17 cellular contexts compared by ENCODE assay signal in the genomic region with DNA sequence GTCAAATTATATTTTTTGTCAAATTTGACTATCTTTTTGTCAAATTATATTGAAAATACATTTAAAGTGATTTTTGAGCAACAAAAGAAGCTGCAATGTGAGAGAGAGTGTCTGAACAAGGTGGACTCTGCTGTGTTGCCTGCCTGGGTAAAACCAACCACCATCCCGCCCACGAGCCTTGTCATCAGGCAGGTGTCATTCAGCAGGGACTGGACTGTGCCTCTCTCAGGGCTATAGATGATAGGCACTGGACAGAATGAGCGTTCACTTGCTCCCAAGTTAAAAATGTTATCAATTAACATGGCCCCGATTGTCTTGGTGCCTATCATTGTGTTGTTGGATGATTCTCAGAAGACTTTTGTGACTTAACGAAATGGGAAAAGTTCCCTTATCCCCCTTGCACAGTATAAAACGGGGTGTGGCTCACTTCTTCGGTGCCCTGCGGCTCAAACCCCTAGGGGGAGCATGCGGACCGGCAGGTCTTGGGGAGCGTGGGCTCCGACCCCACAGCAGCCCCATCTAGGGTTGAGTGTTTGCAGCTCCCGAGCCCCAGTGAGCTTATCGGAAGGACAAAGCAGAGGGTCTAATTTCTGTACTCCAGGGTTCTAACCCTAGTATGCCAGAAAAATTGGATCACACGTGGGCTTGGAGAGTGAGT. TPM values are rescaled to one million over a fixed set of nuclear protein-coding genes. Genes with fewer than 3 reads are reported as not detected.
DNase-seq lines count a peak whose midpoint lies in the region; ATAC-seq, FAIRE-seq and TF ChIP-seq lines count a peak whose summit lies in the region.
"Had no signal": no experiment of that assay in that cellular context is flagged by ENCODE, and none has a peak within 500 bp of the region (broad histone marks: within the 10 kb centered on the region; RNA-seq: fewer than 3 reads in every experiment).

No MANE protein-coding gene starts in this region.

- H3K9me3 ChIP-seq in HepG2 (ENCODE audit: low read length) (no peaks in the 10 kb centered on the region), right lobe of liver (no peaks in the 10 kb centered on the region), Loucy (ENCODE audit: insufficient read depth, low read depth, low read length) (no peaks in the 10 kb centered on the region), left lung (no peaks in the 10 kb centered on the region), gastrocnemius medialis (no peaks in the 10 kb centered on the region)
- H3K9me3 ChIP-seq: Caco-2 had no signal

- 47% methylated on average over 14 of the region's 15 CpGs for WGBS in HepG2 (ENCODE audit: low lambda C conversion rate)
- WGBS in right lobe of liver (ENCODE audit: insufficient coverage, low coverage, low lambda C conversion rate, missing lambda C conversion rate): 75% methylated on average over 9 of the region's 15 CpGs

- intact Hi-C loops in HepG2 (cut with micrococcal nuclease; ENCODE audit: unreplicated experiment) (no loop called here), right lobe of liver (cut with DNase I) (no loop called here), left lung (cut with DNase I) (no loop called here), gastrocnemius medialis (cut with DNase I; ENCODE audit: low total_unique reads) (no loop called here)

- no peak overlapping the region for H3K4me2 ChIP-seq in HepG2 (ENCODE audit: low read depth, low read length)
- H3K4me2 ChIP-seq in Loucy (ENCODE audit: low read depth, low read length, poor library complexity, severe bottlenecking): no peak overlapping the region

- H3K36me3 ChIP-seq in HepG2 (replicated peaks in 1 of 2; ENCODE audit: control insufficient read depth in 1 of 2, insufficient read depth in 2 of 2, low read length in 2 of 2): no peaks in the 10 kb centered on the region
- H3K36me3 ChIP-seq in right lobe of liver: no peaks in the 10 kb centered on the region
- no peaks in the 10 kb centered on the region for H3K36me3 ChIP-seq in Loucy (ENCODE audit: insufficient read depth, low read length)
- H3K36me3 ChIP-seq in brain microvascular endothelial cell (replicated peaks): no peaks in the 10 kb centered on the region
- H3K36me3 ChIP-seq in left lung: no peaks in the 10 kb centered on the region
- no peaks in the 10 kb centered on the region for H3K36me3 ChIP-seq in gastrocnemius medialis

- no peak for TF ChIP-seq CTCF in HepG2 (CRISPR knock-in tag; IDR thresholded peaks at IDR 0.05)
- no peak for TF ChIP-seq CTCF in right lobe of liver (IDR thresholded peaks at IDR 0.05)
- peak; percentile 32 for TF ChIP-seq CTCF in Loucy (conservative IDR thresholded peaks at IDR 0.05; ENCODE audit: low read length)
- peak; percentile 20 for TF ChIP-seq CTCF in brain microvascular endothelial cell (IDR thresholded peaks at IDR 0.05; ENCODE audit: low read depth, low read length, missing control alignments)
- TF ChIP-seq CTCF in left lung (IDR thresholded peaks at IDR 0.05): no peak
- no peak for TF ChIP-seq CTCF in gastrocnemius medialis (IDR thresholded peaks at IDR 0.05 in 4 of 5, conservative IDR thresholded peaks at IDR 0.05 in 1 of 5)

- no peak for TF ChIP-seq EP300 in HepG2 (IDR thresholded peaks at IDR 0.05; ENCODE audit: low read depth in 2 of 2, low read length in 2 of 2)
- TF ChIP-seq EP300 in HepG2 (CRISPR knock-in tag; IDR thresholded peaks at IDR 0.05; ENCODE audit: borderline replicate concordance): no peak

- H4K20me1 ChIP-seq in HepG2 (ENCODE audit: insufficient read depth, low read length) (no peaks in the 10 kb centered on the region), Loucy (ENCODE audit: insufficient read depth, low read length, poor library complexity, severe bottlenecking) (no peaks in the 10 kb centered on the region)

- BruUV-seq in HepG2 (replicated peaks; lab: Mats Ljungman, UMichigan): no TSS peak

- POLR2A ChIA-PET in HepG2 (lab: Yijun Ruan, JAX): no interaction called here

- no peak for FAIRE-seq in HepG2 (lab: Jason Lieb, UNC)

- no peaks in the 10 kb centered on the region for H3F3A ChIP-seq in Loucy (ENCODE audit: low read depth)

- no peak overlapping the region for H3K9ac ChIP-seq in HepG2 (ENCODE audit: insufficient read depth, low read depth, low read length)
- H3K9ac ChIP-seq in Loucy (ENCODE audit: low read depth, low read length, poor library complexity, severe bottlenecking): no peak overlapping the region

- H3K79me2 ChIP-seq in HepG2 (ENCODE audit: insufficient read depth, low read length) (no peaks in the 10 kb centered on the region), Loucy (ENCODE audit: insufficient read depth, low read length) (no peaks in the 10 kb centered on the region)

- H3K9me2 ChIP-seq in Loucy (replicated peaks; ENCODE audit: low read depth, low read length): no peaks in the 10 kb centered on the region

- CTCF ChIA-PET in HepG2 (lab: Yijun Ruan, JAX; ENCODE audit: low intra/inter-chr PET ratio, low total read pairs): no interaction called here

- TF ChIP-seq RAD21 in HepG2 (CRISPR knock-in tag; IDR thresholded peaks at IDR 0.05): no peak

- in situ Hi-C loops in HepG2 (cut with HindIII; ENCODE audit: extremely low pct_ligation_motif_present, low pct_unique_long_range_greater_than_20kb): no loop called here
- in situ Hi-C loops in brain microvascular endothelial cell (cut with HindIII; ENCODE audit: low pct_ligation_motif_present, low sequenced_read_pairs): no loop called here
- in situ Hi-C loops in gastrocnemius medialis (cut with MboI; ENCODE audit: low sequenced_read_pairs in 4 of 4): no loop called here

- no peak overlapping the region for H2AFZ ChIP-seq in HepG2 (ENCODE audit: low read length)
- H2AFZ ChIP-seq in Loucy (ENCODE audit: low read length): no peak overlapping the region

- ATAC-seq in HepG2: peak; percentile 54; the same call in 2 of the 3 replicates
- ATAC-seq in right lobe of liver: no peak
- no peak for ATAC-seq in HG03457 (IDR thresholded peaks at IDR 0.05; ENCODE audit: unreplicated experiment)
- no peak for ATAC-seq in left lung
- ATAC-seq in gastrocnemius medialis: no peak
- ATAC-seq: T-helper 17 cell had no signal

- H3K4me3 ChIP-seq in HepG2 (replicated peaks in 1 of 3; ENCODE audit: insufficient read depth in 1 of 3, low read depth in 2 of 3, low read length in 3 of 3) (no peak overlapping the region), right lobe of liver (no peak overlapping the region), Loucy (ENCODE audit: low read length, poor library complexity, severe bottlenecking) (no peak overlapping the region), brain microvascular endothelial cell (ENCODE audit: low read depth, low read length) (no peak overlapping the region), left lung (no peak overlapping the region), gastrocnemius medialis (no peak overlapping the region)
- H3K4me3 ChIP-seq: SK-N-MC had no signal

- DNase-seq in HepG2 (ENCODE audit: low spot score) (no peak), right lobe of liver (no peak), brain microvascular endothelial cell (no peak), left lung (no peak), foreskin melanocyte (no peak), gastrocnemius medialis (no peak)
- DNase-seq: Caco-2, DMS53, NCI-H1694, NCI-H69, T-helper 17 cell had no signal

- H3K4me1 ChIP-seq in HepG2 (ENCODE audit: insufficient read depth, low read length) (no peaks in the 10 kb centered on the region), right lobe of liver (no peaks in the 10 kb centered on the region), Loucy (ENCODE audit: insufficient read depth, low read length, poor library complexity, severe bottlenecking) (no peaks in the 10 kb centered on the region), left lung (no peaks in the 10 kb centered on the region), gastrocnemius medialis (no peaks in the 10 kb centered on the region)
- H3K4me1 ChIP-seq: Caco-2 had no signal

- no peak overlapping the region for H3K27ac ChIP-seq in HepG2 (ENCODE audit: extremely low read length, insufficient read depth, low read length)
- H3K27ac ChIP-seq in right lobe of liver: no peak overlapping the region
- no peak overlapping the region for H3K27ac ChIP-seq in brain microvascular endothelial cell
- H3K27ac ChIP-seq in left lung: no peak overlapping the region
- no peak overlapping the region for H3K27ac ChIP-seq in gastrocnemius medialis
- H3K27ac ChIP-seq: SK-N-MC had no signal

- TF ChIP-seq POLR2A in HepG2 (IDR thresholded peaks at IDR 0.05; ENCODE audit: insufficient read depth in 1 of 2, low read depth in 2 of 2, low read length in 2 of 2) (no peak), right lobe of liver (IDR thresholded peaks at IDR 0.05) (no peak), gastrocnemius medialis (IDR thresholded peaks at IDR 0.05) (no peak)

- H3K27me3 ChIP-seq in HepG2 (ENCODE audit: control insufficient read depth in 1 of 2, insufficient read depth in 2 of 2, low read length in 2 of 2): no peaks in the 10 kb centered on the region
- no peaks in the 10 kb centered on the region for H3K27me3 ChIP-seq in right lobe of liver
- no peaks in the 10 kb centered on the region for H3K27me3 ChIP-seq in Loucy (ENCODE audit: insufficient read depth, low read length, poor library complexity, severe bottlenecking)
- no peaks in the 10 kb centered on the region for H3K27me3 ChIP-seq in brain microvascular endothelial cell (replicated peaks)
- no peaks in the 10 kb centered on the region for H3K27me3 ChIP-seq in left lung
- H3K27me3 ChIP-seq in gastrocnemius medialis: no peaks in the 10 kb centered on the region

RNA-seq across cellular contexts. Expression of gene APOL5, which starts 1.7 kb away (rescaled TPM):
- not detected in 2 replicates for total RNA-seq in HepG2 (2016; rRNA removed; fragmentation: Illumina TruSeq; extraction: Trizol)
- not detected in 2 replicates for total RNA-seq in HepG2 (2016; cell fraction: cytosol; rRNA removed; fragmentation: Illumina TruSeq; extraction: Trizol; ENCODE audit: low read depth)
- not detected in 2 replicates for total RNA-seq in HepG2 (2016; cell fraction: insoluble cytoplasmic fraction; rRNA removed; fragmentation: Illumina TruSeq; extraction: Trizol)
- total RNA-seq in HepG2 (2016; cell fraction: membrane; rRNA removed; fragmentation: Illumina TruSeq; extraction: Trizol): not detected in 2 replicates
- not detected in 2 replicates for total RNA-seq in HepG2 (2016; cell fraction: nucleus; rRNA removed; fragmentation: Illumina TruSeq; extraction: Trizol)
- polyA plus RNA-seq in HepG2 (2011; rRNA removed): not detected in 2 replicates
- not detected in 2 replicates for polyA plus RNA-seq in HepG2 (2011; cell fraction: cytosol; rRNA removed)
- not detected in 2 replicates for polyA plus RNA-seq in HepG2 (2011; cell fraction: nucleus; rRNA removed)
- not detected in 2 replicates for polyA plus RNA-seq in HepG2 (2012)
- polyA plus RNA-seq in HepG2 (2016; cell fraction: cytosol; fragmentation: Illumina TruSeq; extraction: Trizol; ENCODE audit: low read depth): not detected in 2 replicates
- not detected in 2 replicates for polyA plus RNA-seq in HepG2 (2016; cell fraction: insoluble cytoplasmic fraction; fragmentation: Illumina TruSeq; extraction: Trizol; ENCODE audit: low read depth)
- polyA plus RNA-seq in HepG2 (2016; cell fraction: membrane; fragmentation: Illumina TruSeq; extraction: Trizol; ENCODE audit: low read depth): not detected in 2 replicates
- not detected in 2 replicates for polyA plus RNA-seq in HepG2 (2016; cell fraction: nucleus; fragmentation: Illumina TruSeq; extraction: Trizol; ENCODE audit: insufficient read depth, low read depth)
- polyA minus RNA-seq in HepG2 (2011; rRNA and poly(A)+ RNA removed; ENCODE audit: low replicate concordance): not detected in 2 replicates
- polyA minus RNA-seq in HepG2 (2011; cell fraction: cytosol; rRNA and poly(A)+ RNA removed): not detected in 2 replicates
- not detected in 2 replicates for polyA minus RNA-seq in HepG2 (2011; cell fraction: nucleus; rRNA and poly(A)+ RNA removed)
- total RNA-seq in right lobe of liver: under 1 TPM in 1 of 6 experiments, not detected in 5; 0.51 TPM
- total RNA-seq in left lung: not detected
- under 1 TPM in 1 of 4 donors, not detected in 3; 0.29 TPM for total RNA-seq in gastrocnemius medialis
- total RNA-seq: A172, Caco-2, G401, HT1080, T-helper 17 cell had no signal

Comparison
In these comparisons a context has a peak if more than half of its experiments do, and no peak if none do; other contexts are left out.
1. CTCF ChIP-seq: peak in Loucy (single experiment) and brain microvascular endothelial cell (single experiment); none in HepG2 (single experiment), right lobe of liver (0 of 4), left lung (0 of 2) and gastrocnemius medialis (0 of 5).